In the genomic region with DNA sequence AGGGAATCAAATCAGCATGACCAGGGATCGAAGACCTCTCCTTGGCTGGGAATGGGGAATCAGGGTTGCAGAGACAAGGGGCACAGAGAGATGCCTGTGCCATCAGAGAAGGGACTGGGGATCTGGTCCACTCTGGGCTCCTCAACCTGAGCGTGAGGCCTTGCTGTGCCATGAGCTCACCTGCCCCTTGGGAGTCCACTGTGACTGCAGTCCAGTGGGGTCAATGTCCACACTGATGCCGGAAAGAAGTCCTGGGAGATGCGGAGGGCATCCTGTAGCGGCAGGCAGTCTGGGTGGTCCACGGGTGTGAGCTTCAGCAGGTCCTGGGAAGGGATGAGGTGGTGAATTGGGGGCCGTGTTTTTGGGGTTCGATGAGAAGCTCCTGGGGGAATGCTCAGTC, we compare ENCODE assay signal across 26 cellular contexts. TPM values are rescaled to one million over a fixed set of nuclear protein-coding genes. Genes with fewer than 3 reads are reported as not detected.
"Had no signal": no experiment of that assay in that cellular context is flagged by ENCODE, and none has a peak within 500 bp of the region (broad histone marks: within the 10 kb centered on the region; RNA-seq: fewer than 3 reads in every experiment).

No MANE protein-coding gene starts in this region.

- H3K27me3 Mint-ChIP-seq: naive thymus-derived CD4-positive, alpha-beta T cell had no signal

- H3K9me3 ChIP-seq: left ventricle myocardium inferior, lower lobe of right lung, neutrophil, thoracic aorta, transverse colon had no signal

- H3K4me3 Mint-ChIP-seq: naive thymus-derived CD4-positive, alpha-beta T cell had no signal

- DNase-seq: central memory CD4-positive, alpha-beta T cell; cortex of kidney; effector memory CD4-positive, alpha-beta T cell; islet precursor cell; left ventricle myocardium inferior; lower lobe of right lung; mesenchymal stem cell; midbrain; naive thymus-derived CD4-positive, alpha-beta T cell; stimulated activated CD4-positive, alpha-beta T cell treated with anti-CD3 and anti-CD28 coated beads, Interleukin-2, amount 100 ng/mL, for 24 hours; stimulated activated CD4-positive, alpha-beta T cell treated with anti-CD3 and anti-CD28 coated beads, Interleukin-4, amount 100 ng/mL, for 4 hours; stimulated activated naive CD4-positive, alpha-beta T cell treated with Interleukin-2 at 50 U/mL for 16 hours; transverse colon had no signal

- H3K27me3 ChIP-seq: dorsolateral prefrontal cortex, neutrophil, transverse colon had no signal

- H3K4me3 ChIP-seq: dorsolateral prefrontal cortex, left ventricle myocardium inferior, lower lobe of right lung, skin epidermis, thoracic aorta, transverse colon had no signal

- ATAC-seq: esophagus mucosa; lower lobe of right lung; naive thymus-derived CD4-positive, alpha-beta T cell; sciatic nerve had no signal

- H3K36me3 ChIP-seq: left ventricle myocardium inferior, transverse colon had no signal

- H3K27ac ChIP-seq: left ventricle myocardium inferior, lower lobe of right lung, neutrophil, skin epidermis, thoracic aorta, transverse colon had no signal

- H3K4me1 ChIP-seq: lower lobe of right lung, transverse colon had no signal

RNA-seq across cellular contexts. Expression of gene RGL4, which starts 7.3 kb away (rescaled TPM):
- total RNA-seq: esophagus mucosa, fibroblast of lung, frontal cortex, left ventricle myocardium inferior, osteoblast, pulmonary artery endothelial cell, subcutaneous adipose tissue, thoracic aorta, ureter had no signal
- polyA plus RNA-seq: fibroblast of lung, neural cell had no signal

RNA-seq across cellular contexts. Expression of gene DRICH1, which starts 51.4 kb away (rescaled TPM):
- total RNA-seq: fibroblast of lung, left ventricle myocardium inferior, thoracic aorta had no signal
- polyA plus RNA-seq: fibroblast of lung; naive thymus-derived CD4-positive, alpha-beta T cell had no signal
